ENCODE assay signal across 13 cellular contexts in the genomic region with DNA sequence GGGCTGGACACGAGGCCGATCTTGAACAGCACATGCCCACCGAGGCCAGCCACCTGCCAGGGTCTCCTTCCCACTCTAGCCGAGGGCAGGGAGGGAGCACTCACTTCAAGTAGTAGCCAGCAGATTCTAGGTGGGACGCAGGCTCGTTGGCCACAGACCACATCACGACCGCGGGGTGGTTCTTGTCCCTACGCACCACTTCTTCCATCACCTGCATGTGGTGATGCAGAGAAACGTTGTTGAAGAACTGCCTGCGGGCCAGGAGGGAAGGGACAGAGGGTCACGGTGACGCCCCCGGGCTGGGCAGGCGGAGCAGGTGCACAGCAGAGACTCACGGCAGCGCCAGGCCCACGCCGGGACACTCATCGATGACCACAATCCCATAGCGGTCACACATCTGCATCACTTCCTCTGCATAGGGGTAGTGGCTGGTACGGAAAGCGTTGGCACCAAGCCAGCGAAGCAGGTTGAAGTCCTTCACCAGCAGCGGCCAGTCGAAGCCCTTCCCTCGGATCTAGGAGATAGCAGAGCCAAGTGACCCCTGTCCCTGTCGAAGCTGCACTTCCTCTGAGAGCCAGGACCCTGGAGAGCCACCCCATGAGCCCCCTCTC.
"Had no signal": no experiment of that assay in that cellular context is flagged by ENCODE, and none has a peak within 500 bp of the region (broad histone marks: within the 10 kb centered on the region; RNA-seq: fewer than 3 reads in every experiment).

No MANE protein-coding gene starts in this region.

- H3K4me3 ChIP-seq: heart right ventricle, neural progenitor cell, smooth muscle cell, suprapubic skin had no signal

- ATAC-seq: activated CD4-positive, CD25-positive, alpha-beta regulatory T cell treated with anti-CD3 and anti-CD28 coated beads, Interleukin-2, amount 50 U/mL, for 24 hours; activated CD8-positive, alpha-beta memory T cell treated with anti-CD3 and anti-CD28 coated beads, Interleukin-2, amount 10 ng/mL, durations not matched to agents 7 days and 5 days; stimulated activated naive CD8-positive, alpha-beta T cell treated with anti-CD3 and anti-CD28 coated beads, Interleukin-15, Interleukin-2, amounts not matched to agents 100 U/mL and 50 U/mL, for 24 hours had no signal

- DNase-seq: activated CD4-positive, alpha-beta T cell treated with anti-CD3 and anti-CD28 coated beads, Interleukin-2, amount 50 U/mL, for 4 hours; activated CD8-positive, alpha-beta memory T cell treated with anti-CD3 and anti-CD28 coated beads, Interleukin-2, amount 10 ng/mL, durations not matched to agents 7 days and 5 days; activated T-cell treated with anti-CD3 and anti-CD28 coated beads, Interleukin-2, amount 50 U/mL, for 48 hours; heart right ventricle; stimulated activated naive CD8-positive, alpha-beta T cell treated with anti-CD3 and anti-CD28 coated beads, Interleukin-15, Interleukin-2, amounts not matched to agents 100 U/mL and 50 U/mL, for 24 hours had no signal

- H3K9me3 ChIP-seq: heart right ventricle, suprapubic skin had no signal

- H3K27ac Mint-ChIP-seq: activated CD8-positive, alpha-beta memory T cell treated with anti-CD3 and anti-CD28 coated beads, Interleukin-2, amount 10 ng/mL, durations not matched to agents 7 days and 5 days; mesothelial cell of epicardium; neural progenitor cell; T-helper 2 cell treated with Interferon-gamma antibody and Interleukin-4, amounts not matched to agents 5 μg/mL and 100 μg/mL, for 36 hours; type B pancreatic cell had no signal

- H3K27me3 Mint-ChIP-seq: activated CD8-positive, alpha-beta memory T cell treated with anti-CD3 and anti-CD28 coated beads, Interleukin-2, amount 10 ng/mL, durations not matched to agents 7 days and 5 days; type B pancreatic cell had no signal

- H3K27me3 ChIP-seq: heart right ventricle, neural progenitor cell, suprapubic skin had no signal

- H3K36me3 ChIP-seq: neural progenitor cell had no signal

- H2AFZ ChIP-seq: neural progenitor cell, parathyroid adenoma had no signal

- H3K9me3 Mint-ChIP-seq: mesothelial cell of epicardium; neural progenitor cell; T-helper 2 cell treated with Interferon-gamma antibody and Interleukin-4, amounts not matched to agents 5 μg/mL and 100 μg/mL, for 36 hours; type B pancreatic cell had no signal

- H3K4me2 ChIP-seq: neural progenitor cell, smooth muscle cell had no signal

- H3K27ac ChIP-seq: heart right ventricle, neural progenitor cell, parathyroid adenoma, suprapubic skin had no signal

- H3K9ac ChIP-seq: neural progenitor cell, parathyroid adenoma had no signal

- H3K4me1 ChIP-seq: heart right ventricle, neural progenitor cell, parathyroid adenoma, suprapubic skin had no signal

- H3K4me1 Mint-ChIP-seq: activated CD8-positive, alpha-beta memory T cell treated with anti-CD3 and anti-CD28 coated beads, Interleukin-2, amount 10 ng/mL, durations not matched to agents 7 days and 5 days; mesothelial cell of epicardium; neural progenitor cell had no signal

- H3K4me3 Mint-ChIP-seq: activated CD8-positive, alpha-beta memory T cell treated with anti-CD3 and anti-CD28 coated beads, Interleukin-2, amount 10 ng/mL, durations not matched to agents 7 days and 5 days; mesothelial cell of epicardium; neural progenitor cell; T-helper 2 cell treated with Interferon-gamma antibody and Interleukin-4, amounts not matched to agents 5 μg/mL and 100 μg/mL, for 36 hours; type B pancreatic cell had no signal
